Comparison of ENCODE assay signal across 1 cellular context in genomic region chr20:49727473-49727872, GRCh38.
A peak's percentile ranks its signal among the peaks of the same experiment; 100 is the strongest.
TF ChIP-seq lines count a peak whose summit lies in the region.

No MANE protein-coding gene starts in this region.

TF ChIP-seq in HepG2, 621 proteins besides CTCF, POLR2A, EP300 and RAD21 (continued from another document):
- peak; percentile 5; the same call in 1 of the 2 replicates for TF ChIP-seq ARID5B (CRISPR knock-in tag; IDR thresholded peaks at IDR 0.05)
- TF ChIP-seq ZFP90 (CRISPR knock-in tag; IDR thresholded peaks at IDR 0.05; ENCODE audit: borderline replicate concordance): no peak
- peak; percentile 74; the same call in 1 of the 2 replicates for TF ChIP-seq ZKSCAN1 (IDR thresholded peaks at IDR 0.05; ENCODE audit: low read length)
- TF ChIP-seq SNAPC2 (CRISPR knock-in tag; IDR thresholded peaks at IDR 0.05): no peak
- no peak for TF ChIP-seq TRIM22 (IDR thresholded peaks at IDR 0.05)
- TF ChIP-seq ATF4 (CRISPR knock-in tag; IDR thresholded peaks at IDR 0.05): peak in 1 of 2 experiments; percentile 50; a peak in 1 of 4 replicates
